10 cellular contexts compared by ENCODE assay signal in the genomic region with DNA sequence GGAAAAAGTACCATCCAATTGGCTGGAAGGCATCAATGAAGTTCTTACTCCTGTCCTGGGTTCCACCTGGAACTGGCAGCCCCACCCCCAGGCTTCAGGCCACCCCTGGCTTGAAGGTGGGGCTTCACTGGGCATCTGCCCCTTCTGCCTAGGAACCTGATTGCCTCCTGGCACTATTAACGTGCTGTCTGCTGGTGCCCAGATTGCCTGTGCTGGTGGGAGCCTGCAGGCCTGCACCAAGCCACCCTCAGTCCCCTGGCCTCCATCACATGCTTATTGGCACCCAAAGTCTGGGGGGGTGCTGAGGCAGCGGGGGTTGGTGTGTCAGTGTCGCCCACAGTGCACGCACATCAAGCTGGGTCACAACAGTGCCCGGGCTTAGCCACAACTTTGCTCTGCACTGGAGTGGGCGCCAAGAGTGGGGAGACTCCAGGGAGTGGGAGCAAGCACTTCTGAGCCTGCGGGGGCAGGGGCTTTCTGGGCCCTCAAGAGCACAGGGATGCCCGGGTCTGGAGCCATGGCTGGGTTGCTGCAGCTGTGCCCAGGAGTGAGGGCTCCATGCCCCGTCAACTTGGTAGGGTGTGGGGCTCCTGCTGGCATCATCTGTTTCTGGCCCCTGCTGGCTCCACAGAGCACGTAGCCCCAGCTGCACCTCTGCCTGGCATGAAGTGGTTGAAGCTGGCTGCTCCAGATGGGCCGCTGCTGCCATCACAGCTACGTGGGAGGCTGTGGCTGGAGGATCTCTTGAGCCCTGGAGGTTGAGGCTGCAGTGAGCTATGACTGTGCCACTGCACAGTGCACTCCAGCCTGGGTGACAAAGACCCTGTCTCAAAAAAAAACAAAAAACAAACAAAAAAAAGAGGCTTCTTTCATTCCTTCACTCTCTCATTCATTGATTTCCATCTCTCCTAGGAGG. TPM values are rescaled to one million over a fixed set of nuclear protein-coding genes. Genes with fewer than 3 reads are reported as not detected.
A peak's percentile ranks its signal among the peaks of the same experiment; 100 is the strongest.
DNase-seq lines count a peak whose midpoint lies in the region; ATAC-seq and TF ChIP-seq lines count a peak whose summit lies in the region.
"Had no signal": no experiment of that assay in that cellular context is flagged by ENCODE, and none has a peak within 500 bp of the region (broad histone marks: within the 10 kb centered on the region; RNA-seq: fewer than 3 reads in every experiment).

No MANE protein-coding gene starts in this region.

- no peaks in the 10 kb centered on the region for H3K27me3 ChIP-seq in Loucy (ENCODE audit: insufficient read depth, low read length, poor library complexity, severe bottlenecking)
- H3K27me3 ChIP-seq in endodermal cell (ENCODE audit: control insufficient read depth, insufficient read depth, low read length, poor library complexity, severe bottlenecking) = no peaks in the 10 kb centered on the region
- no peaks in the 10 kb centered on the region for H3K27me3 ChIP-seq in neural progenitor cell
- H3K27me3 ChIP-seq in gastroesophageal sphincter = no peaks in the 10 kb centered on the region

- TF ChIP-seq POLR2A in gastroesophageal sphincter (IDR thresholded peaks at IDR 0.05) = no peak

- 91 to 97% methylated on average over 9 to 12 of the region's 12 CpGs for WGBS in endodermal cell (ENCODE audit: insufficient coverage in 1 of 2, insufficient read length in 1 of 2), 2 experiments
- 100% methylated on average over 2 to 3 of the region's 12 CpGs for WGBS in gastroesophageal sphincter (ENCODE audit: low coverage in 1 of 2), 2 donors

- H3K36me3 ChIP-seq in Loucy (ENCODE audit: insufficient read depth, low read length) (no peaks in the 10 kb centered on the region), endodermal cell (ENCODE audit: control insufficient read depth, insufficient read depth, low read length) (no peaks in the 10 kb centered on the region), neural progenitor cell (no peaks in the 10 kb centered on the region), gastroesophageal sphincter (no peaks in the 10 kb centered on the region)

- H3K9me3 ChIP-seq in Loucy (ENCODE audit: insufficient read depth, low read depth, low read length) = no peaks in the 10 kb centered on the region
- no peaks in the 10 kb centered on the region for H3K9me3 ChIP-seq in endodermal cell (ENCODE audit: control insufficient read depth, low read length)
- H3K9me3 ChIP-seq in neural progenitor cell (ENCODE audit: low read depth) = no peaks in the 10 kb centered on the region
- no peaks in the 10 kb centered on the region for H3K9me3 ChIP-seq in gastroesophageal sphincter

- H3K9me2 ChIP-seq in Loucy (replicated peaks; ENCODE audit: low read depth, low read length) = no peaks in the 10 kb centered on the region

- DNase-seq in GM12864 (ENCODE audit: low read depth) = no peak
- no peak for DNase-seq in endodermal cell
- no peak for DNase-seq in neural progenitor cell (ENCODE audit: low spot score)
- no peak for DNase-seq in hippocampal formation (lab: John Stamatoyannopoulos, UW)
- DNase-seq in NCI-H524 (lab: John Stamatoyannopoulos, UW) = no peak
- DNase-seq: DMS53, NCI-H146 had no signal

- H3K4me3 Mint-ChIP-seq in endodermal cell = peak overlapping the region; percentile 79
- H3K4me3 Mint-ChIP-seq in neural progenitor cell = peak overlapping the region; percentile 87

- ATAC-seq in gastroesophageal sphincter (no peak), HG02885 (IDR thresholded peaks at IDR 0.05; ENCODE audit: poor library complexity, unreplicated experiment) (no peak)

- TF ChIP-seq CTCF in GM12864 (IDR thresholded peaks at IDR 0.05; ENCODE audit: low read depth, low read length, missing control alignments) (no peak), Loucy (conservative IDR thresholded peaks at IDR 0.05; ENCODE audit: low read length) (no peak), endodermal cell (conservative IDR thresholded peaks at IDR 0.05) (no peak), neural progenitor cell (IDR thresholded peaks at IDR 0.05) (no peak), gastroesophageal sphincter (IDR thresholded peaks at IDR 0.05) (no peak)

- H3K27ac ChIP-seq in endodermal cell (ENCODE audit: low read depth, low read length) = no peak overlapping the region
- H3K27ac ChIP-seq in neural progenitor cell = peak overlapping the region; percentile 19
- peak overlapping the region in 1 of 4 donors; percentile 53 for H3K27ac ChIP-seq in gastroesophageal sphincter

- H3K4me3 ChIP-seq in GM12864 (ENCODE audit: low read depth, low read length) (peak overlapping the region; percentile 43), Loucy (ENCODE audit: low read length, poor library complexity, severe bottlenecking) (peak overlapping the region; percentile 24), endodermal cell (ENCODE audit: low read length) (peak overlapping the region; percentile 70), neural progenitor cell (peak overlapping the region; percentile 46), gastroesophageal sphincter (peak overlapping the region in 1 of 2 donors; percentile 29)

- H3K79me2 ChIP-seq in Loucy (ENCODE audit: insufficient read depth, low read length) (peaks cover 6% of the 10 kb centered on the region; the same call in 1 of the 2 replicates), neural progenitor cell (ENCODE audit: low read depth) (peaks cover 5% of the 10 kb centered on the region)

- H3K36me3 Mint-ChIP-seq in endodermal cell (ENCODE audit: low read depth) (no peaks in the 10 kb centered on the region), neural progenitor cell (no peaks in the 10 kb centered on the region)

- H3K27me3 Mint-ChIP-seq in endodermal cell (ENCODE audit: insufficient read depth) (no peaks in the 10 kb centered on the region), neural progenitor cell (ENCODE audit: insufficient read depth, low read depth) (peaks cover 2% of the 10 kb centered on the region)

- peaks cover 13% of the 10 kb centered on the region for H3K4me1 ChIP-seq in Loucy (ENCODE audit: insufficient read depth, low read length, poor library complexity, severe bottlenecking)
- H3K4me1 ChIP-seq in endodermal cell (ENCODE audit: control insufficient read depth, insufficient read depth, low read length) = no peaks in the 10 kb centered on the region
- H3K4me1 ChIP-seq in neural progenitor cell = peaks cover 13% of the 10 kb centered on the region
- H3K4me1 ChIP-seq in gastroesophageal sphincter = peaks cover 0 to 10% (median 0%) of the 10 kb centered on the region in 3 donors

- H3K27ac Mint-ChIP-seq in endodermal cell = peak overlapping the region; percentile 97
- peak overlapping the region; percentile 98 for H3K27ac Mint-ChIP-seq in neural progenitor cell

- H4K20me1 ChIP-seq in Loucy (ENCODE audit: insufficient read depth, low read length, poor library complexity, severe bottlenecking) = no peaks in the 10 kb centered on the region
- no peaks in the 10 kb centered on the region for H4K20me1 ChIP-seq in neural progenitor cell (ENCODE audit: low read depth)

- H3K4me2 ChIP-seq in Loucy (ENCODE audit: low read depth, low read length, poor library complexity, severe bottlenecking) (no peak overlapping the region), neural progenitor cell (peak overlapping the region; percentile 73)

- no peak for TF ChIP-seq EP300 in gastroesophageal sphincter (IDR thresholded peaks at IDR 0.05)

- peaks cover 7% of the 10 kb centered on the region for H3K4me1 Mint-ChIP-seq in endodermal cell
- H3K4me1 Mint-ChIP-seq in neural progenitor cell = peaks cover 25% of the 10 kb centered on the region

- H3K9me3 Mint-ChIP-seq in endodermal cell (no peaks in the 10 kb centered on the region), neural progenitor cell (no peaks in the 10 kb centered on the region)

- H2AFZ ChIP-seq in Loucy (ENCODE audit: low read length) = no peak overlapping the region
- H2AFZ ChIP-seq in neural progenitor cell (replicated peaks) = peak overlapping the region; percentile 75

- H3F3A ChIP-seq in Loucy (ENCODE audit: low read depth) (no peaks in the 10 kb centered on the region), neural progenitor cell (ENCODE audit: low read depth) (peaks cover 49% of the 10 kb centered on the region)

- H3K9ac ChIP-seq in Loucy (ENCODE audit: low read depth, low read length, poor library complexity, severe bottlenecking) (no peak overlapping the region), endodermal cell (ENCODE audit: extremely low read depth, low read length, poor library complexity, severe bottlenecking) (no peak overlapping the region), neural progenitor cell (no peak overlapping the region)

RNA-seq across cellular contexts. Expression of a gene that starts 4.2 kb away (rescaled TPM):
- total RNA-seq in endodermal cell (10 to 100 TPM; 37.5 to 45.6 TPM), neural progenitor cell (ENCODE audit: low replicate concordance) (8.6 and 10.2 TPM in 2 replicates), gastroesophageal sphincter (10 to 100 TPM; 39.5 to 50.2 (median 47.3) TPM)
- 31.2 TPM for polyA plus RNA-seq in endodermal cell (2013, experiment 1 of 2)
- 32.0 TPM for polyA plus RNA-seq in endodermal cell (2013, experiment 2 of 2)

RNA-seq across cellular contexts. Expression of a gene that starts 16.1 kb away (rescaled TPM):
- total RNA-seq in endodermal cell (10 to 100 TPM; 19.4 to 32.4 TPM), neural progenitor cell (ENCODE audit: low replicate concordance) (5.3 and 14.7 TPM in 2 replicates), gastroesophageal sphincter (100 to 1,000 TPM in 1 of 4 donors, 10 to 100 TPM in 3; 39.2 to 127 (median 68.6) TPM)
- polyA plus RNA-seq in endodermal cell (2013, experiment 1 of 2) = 39.4 TPM
- polyA plus RNA-seq in endodermal cell (2013, experiment 2 of 2) = 38.5 TPM

RNA-seq across cellular contexts. Expression of a gene that starts 48.4 kb away (rescaled TPM):
- total RNA-seq in endodermal cell (10 to 100 TPM in 1 of 2 donors, 1 to 10 TPM in 1; 9.6 to 10.5 TPM), neural progenitor cell (ENCODE audit: low replicate concordance) (7.8 and 8.2 TPM in 2 replicates), gastroesophageal sphincter (10 to 100 TPM in 2 of 4 donors, 1 to 10 TPM in 2; 6.5 to 13.9 (median 10.0) TPM)
- polyA plus RNA-seq in endodermal cell (2013, experiment 1 of 2) = 11.8 TPM
- 11.6 TPM for polyA plus RNA-seq in endodermal cell (2013, experiment 2 of 2)
